Comparison of ENCODE assay signal across 13 cellular contexts in the genomic region with DNA sequence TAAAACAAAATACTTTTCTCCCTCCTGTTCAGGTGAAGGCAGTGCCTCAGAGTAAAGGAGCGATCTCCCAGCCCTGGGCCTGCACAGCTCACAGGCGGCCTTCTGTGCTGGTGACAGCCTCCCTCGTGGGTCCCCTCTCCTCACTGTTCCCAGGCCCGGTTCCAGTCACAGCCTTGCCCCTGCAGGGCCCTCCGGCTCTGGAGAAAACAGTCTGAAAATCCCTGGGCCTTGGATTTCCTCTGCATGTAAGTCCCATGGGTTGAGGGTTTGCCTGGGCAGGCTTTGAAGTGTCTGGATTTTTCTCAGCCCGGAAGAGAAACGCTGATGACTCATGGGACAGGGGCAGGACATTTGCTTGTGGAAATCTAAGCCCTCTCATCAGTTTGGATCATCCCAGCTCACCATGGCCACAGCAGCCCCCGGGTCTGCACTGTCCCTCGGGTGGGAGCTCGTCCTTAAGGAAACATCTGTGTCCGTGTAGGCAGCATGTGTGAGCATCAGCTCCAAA.
DNase-seq lines count a peak whose midpoint lies in the region; ATAC-seq, FAIRE-seq and TF ChIP-seq lines count a peak whose summit lies in the region.
"Had no signal": no experiment of that assay in that cellular context is flagged by ENCODE, and none has a peak within 500 bp of the region (broad histone marks: within the 10 kb centered on the region; RNA-seq: fewer than 3 reads in every experiment).

No MANE protein-coding gene starts in this region.

- H3K4me3 ChIP-seq in pancreas: no peak overlapping the region
- H3K4me3 ChIP-seq: body of pancreas, esophagus squamous epithelium had no signal

- no peaks in the 10 kb centered on the region for H3K9me3 ChIP-seq in pancreas
- H3K9me3 ChIP-seq: body of pancreas, esophagus squamous epithelium had no signal

- intact Hi-C loops in pancreas (cut with DNase I): no loop called here

- no peaks in the 10 kb centered on the region for H3K4me1 ChIP-seq in pancreas
- H3K4me1 ChIP-seq: body of pancreas had no signal

- ATAC-seq in pancreas: no peak
- ATAC-seq: body of pancreas had no signal

- no peak overlapping the region for H3K27ac ChIP-seq in pancreas
- H3K27ac ChIP-seq: 22Rv1, body of pancreas, esophagus squamous epithelium had no signal

- DNase-seq in NCI-H2171 treated with DMSO at 0.1 percent for 48 hours (lab: John Stamatoyannopoulos, UW): peak; percentile 15
- no peak for DNase-seq in NCI-H2171 (lab: John Stamatoyannopoulos, UW)
- DNase-seq in amniotic epithelial cell (ENCODE audit: low read depth): peak; percentile 53
- DNase-seq in glomerular endothelial cell (ENCODE audit: extremely low read depth, low read depth, low spot score): peak; percentile 4
- DNase-seq in smooth muscle cell of the brain vasculature (ENCODE audit: low read depth, low spot score): peak; percentile 29
- no peak for DNase-seq in GM12892 (ENCODE audit: insufficient read length)
- DNase-seq in pancreas: no peak
- DNase-seq in DMS 273 treated with DMSO at 0.1 percent for 48 hours (lab: John Stamatoyannopoulos, UW): no peak
- DNase-seq: body of pancreas, esophagus squamous epithelium, NCI-H2029 treated with DMSO at 0.1 percent for 48 hours, T-helper 9 cell had no signal

- no peak for TF ChIP-seq CTCF in pancreas (IDR thresholded peaks at IDR 0.05)

- H3K36me3 ChIP-seq in pancreas: no peaks in the 10 kb centered on the region
- H3K36me3 ChIP-seq: esophagus squamous epithelium had no signal

- FAIRE-seq in GM12892 (lab: Jason Lieb, UNC) (no peak), pancreas (lab: Jason Lieb, UNC) (no peak)

- H3K27me3 ChIP-seq in pancreas: no peaks in the 10 kb centered on the region
- H3K27me3 ChIP-seq: body of pancreas, esophagus squamous epithelium had no signal

- no peak for TF ChIP-seq POLR2A in GM12892 (IDR thresholded peaks at IDR 0.05; ENCODE audit: low read depth, low read length)

- 76 to 77% methylated on average over 11 of the region's 11 CpGs for WGBS in pancreas, 2 donors

Comparison
In these comparisons a context has a peak if more than half of its experiments do, and no peak if none do; other contexts are left out.
1. DNase-seq: peak in NCI-H2171 treated with DMSO at 0.1 percent for 48 hours (single experiment), amniotic epithelial cell (single experiment), glomerular endothelial cell (single experiment) and smooth muscle cell of the brain vasculature (single experiment); none in NCI-H2171 (single experiment), GM12892 (single experiment), pancreas (0 of 6) and DMS 273 treated with DMSO at 0.1 percent for 48 hours (single experiment).